ENCODE assay signal across 2 cellular contexts in genomic region chr19:44820648-44821609, GRCh38.
TF ChIP-seq lines count a peak whose summit lies in the region.

No MANE protein-coding gene starts in this region.

TF ChIP-seq in IMR-90, 13 proteins besides CTCF, POLR2A, EP300 and RAD21:
- no peak for TF ChIP-seq USF2 (IDR thresholded peaks at IDR 0.05; ENCODE audit: low read depth, low read length)
- TF ChIP-seq, protein P1, sequence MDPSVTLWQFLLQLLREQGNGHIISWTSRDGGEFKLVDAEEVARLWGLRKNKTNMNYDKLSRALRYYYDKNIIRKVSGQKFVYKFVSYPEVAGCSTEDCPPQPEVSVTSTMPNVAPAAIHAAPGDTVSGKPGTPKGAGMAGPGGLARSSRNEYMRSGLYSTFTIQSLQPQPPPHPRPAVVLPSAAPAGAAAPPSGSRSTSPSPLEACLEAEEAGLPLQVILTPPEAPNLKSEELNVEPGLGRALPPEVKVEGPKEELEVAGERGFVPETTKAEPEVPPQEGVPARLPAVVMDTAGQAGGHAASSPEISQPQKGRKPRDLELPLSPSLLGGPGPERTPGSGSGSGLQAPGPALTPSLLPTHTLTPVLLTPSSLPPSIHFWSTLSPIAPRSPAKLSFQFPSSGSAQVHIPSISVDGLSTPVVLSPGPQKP (IDR thresholded peaks at IDR 0.05; ENCODE audit: borderline replicate concordance, low read depth, low read length) = no peak
- no peak for TF ChIP-seq CHD1 (IDR thresholded peaks at IDR 0.05; ENCODE audit: low read depth, low read length)
- TF ChIP-seq MXI1 (IDR thresholded peaks at IDR 0.05; ENCODE audit: borderline replicate concordance, low read depth, low read length) = no peak
- no peak for TF ChIP-seq RCOR1 (IDR thresholded peaks at IDR 0.05; ENCODE audit: insufficient replicate concordance, low read length)
- no peak for TF ChIP-seq MAZ (IDR thresholded peaks at IDR 0.05; ENCODE audit: borderline replicate concordance, low read depth, low read length)
- no peak for TF ChIP-seq FOS (IDR thresholded peaks at IDR 0.05; ENCODE audit: low read depth, low read length)
- no peak for TF ChIP-seq BHLHE40 (IDR thresholded peaks at IDR 0.05; ENCODE audit: low read depth, low read length)
- TF ChIP-seq MAFK (IDR thresholded peaks at IDR 0.05; ENCODE audit: low read depth, low read length) = no peak
- no peak for TF ChIP-seq SMC3 (IDR thresholded peaks at IDR 0.05; ENCODE audit: low read depth, low read length)
- TF ChIP-seq NFE2L2 (IDR thresholded peaks at IDR 0.05; ENCODE audit: low read depth, low read length) = no peak
- no peak for TF ChIP-seq CEBPB (IDR thresholded peaks at IDR 0.05; ENCODE audit: low read depth, low read length)
- TF ChIP-seq RFX5 (IDR thresholded peaks at IDR 0.05; ENCODE audit: low read depth, low read length) = no peak
TF ChIP-seq in IMR-90: peak in this region for 0.

TF ChIP-seq in HepG2, 621 proteins besides CTCF, POLR2A, EP300 and RAD21:
- TF ChIP-seq SMAD9 (CRISPR knock-in tag; IDR thresholded peaks at IDR 0.05) = no peak
- no peak for TF ChIP-seq MNT (IDR thresholded peaks at IDR 0.05)
- no peak for TF ChIP-seq TSC22D2 (CRISPR knock-in tag; IDR thresholded peaks at IDR 0.05; ENCODE audit: borderline replicate concordance)
- TF ChIP-seq, protein P2, sequence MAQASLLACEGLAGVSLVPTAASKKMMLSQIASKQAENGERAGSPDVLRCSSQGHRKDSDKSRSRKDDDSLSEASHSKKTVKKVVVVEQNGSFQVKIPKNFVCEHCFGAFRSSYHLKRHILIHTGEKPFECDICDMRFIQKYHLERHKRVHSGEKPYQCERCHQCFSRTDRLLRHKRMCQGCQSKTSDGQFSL (CRISPR knock-in tag; IDR thresholded peaks at IDR 0.05) = 0 out of 2 replicates have a peak, but pooled peaks have one; percentile 29
- TF ChIP-seq RARA (CRISPR knock-in tag; IDR thresholded peaks at IDR 0.05) = no peak
- TF ChIP-seq SOX5 (CRISPR knock-in tag; IDR thresholded peaks at IDR 0.05; ENCODE audit: borderline replicate concordance) = no peak
- peak; percentile 78 for TF ChIP-seq RBFOX2 (IDR thresholded peaks at IDR 0.05; ENCODE audit: low read depth, low read length)
- TF ChIP-seq AGO2 (optimal IDR thresholded peaks at IDR 0.05; ENCODE audit: low read depth, low read length) = peak; percentile 78
- TF ChIP-seq POLR2AphosphoS5 (IDR thresholded peaks at IDR 0.05; ENCODE audit: low read depth, low read length) = peak; percentile 26; the same call in 1 of the 2 replicates
- no peak for TF ChIP-seq ZIK1 (CRISPR knock-in tag; IDR thresholded peaks at IDR 0.05; ENCODE audit: borderline replicate concordance, low read depth)
- no peak for TF ChIP-seq ZNF768 (CRISPR knock-in tag; IDR thresholded peaks at IDR 0.05)
- no peak for TF ChIP-seq RAD51 (IDR thresholded peaks at IDR 0.05; ENCODE audit: borderline replicate concordance)
- TF ChIP-seq HNRNPK (IDR thresholded peaks at IDR 0.05; ENCODE audit: low read depth, low read length, poor library complexity, severe bottlenecking) = peak; percentile 60
- TF ChIP-seq SOX6 (IDR thresholded peaks at IDR 0.05) = no peak
- TF ChIP-seq SOX6 (CRISPR knock-in tag; IDR thresholded peaks at IDR 0.05) = no peak
- TF ChIP-seq ZNF263 (CRISPR knock-in tag; IDR thresholded peaks at IDR 0.05) = no peak
- no peak for TF ChIP-seq ZNF598 (CRISPR knock-in tag; IDR thresholded peaks at IDR 0.05; ENCODE audit: borderline replicate concordance)
- TF ChIP-seq SUZ12 (IDR thresholded peaks at IDR 0.05; ENCODE audit: low read depth, low read length) = no peak
- no peak for TF ChIP-seq MAF1 (CRISPR knock-in tag; IDR thresholded peaks at IDR 0.05; ENCODE audit: borderline replicate concordance)
- TF ChIP-seq DRAP1 (CRISPR knock-in tag; IDR thresholded peaks at IDR 0.05) = no peak
- TF ChIP-seq, protein P3, sequence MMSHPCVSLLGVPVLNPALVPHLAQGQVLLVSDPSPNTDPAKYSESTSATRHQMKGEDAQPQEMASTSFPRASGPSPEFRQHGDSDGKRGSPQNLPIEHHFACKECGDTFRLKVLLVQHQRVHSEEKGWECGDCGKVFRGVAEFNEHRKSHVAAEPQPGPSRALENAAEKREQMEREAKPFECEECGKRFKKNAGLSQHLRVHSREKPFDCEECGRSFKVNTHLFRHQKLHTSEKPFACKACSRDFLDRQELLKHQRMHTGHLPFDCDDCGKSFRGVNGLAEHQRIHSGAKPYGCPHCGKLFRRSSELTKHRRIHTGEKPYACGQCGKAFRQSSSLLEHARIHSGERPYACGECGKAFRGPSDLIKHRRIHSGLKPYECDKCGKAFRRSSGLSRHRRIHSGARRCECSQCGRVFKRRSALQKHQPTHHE (CRISPR knock-in tag; IDR thresholded peaks at IDR 0.05; ENCODE audit: borderline replicate concordance) = no peak
- no peak for TF ChIP-seq ZNF772 (CRISPR knock-in tag; IDR thresholded peaks at IDR 0.05)
- TF ChIP-seq CHD2 (IDR thresholded peaks at IDR 0.05; ENCODE audit: low read depth, low read length) = no peak
- TF ChIP-seq HOXA5 (CRISPR knock-in tag; IDR thresholded peaks at IDR 0.05) = no peak
- TF ChIP-seq JUND (CRISPR knock-in tag; IDR thresholded peaks at IDR 0.05) = no peak
- no peak for TF ChIP-seq RCOR2 (CRISPR knock-in tag; IDR thresholded peaks at IDR 0.05)
- TF ChIP-seq ARID3A (IDR thresholded peaks at IDR 0.05; ENCODE audit: low read depth, low read length) = no peak
- TF ChIP-seq ZBTB33 (CRISPR knock-in tag; IDR thresholded peaks at IDR 0.05) = 0 out of 2 replicates have a peak, but pooled peaks have one; percentile 32
